In the genomic region with DNA sequence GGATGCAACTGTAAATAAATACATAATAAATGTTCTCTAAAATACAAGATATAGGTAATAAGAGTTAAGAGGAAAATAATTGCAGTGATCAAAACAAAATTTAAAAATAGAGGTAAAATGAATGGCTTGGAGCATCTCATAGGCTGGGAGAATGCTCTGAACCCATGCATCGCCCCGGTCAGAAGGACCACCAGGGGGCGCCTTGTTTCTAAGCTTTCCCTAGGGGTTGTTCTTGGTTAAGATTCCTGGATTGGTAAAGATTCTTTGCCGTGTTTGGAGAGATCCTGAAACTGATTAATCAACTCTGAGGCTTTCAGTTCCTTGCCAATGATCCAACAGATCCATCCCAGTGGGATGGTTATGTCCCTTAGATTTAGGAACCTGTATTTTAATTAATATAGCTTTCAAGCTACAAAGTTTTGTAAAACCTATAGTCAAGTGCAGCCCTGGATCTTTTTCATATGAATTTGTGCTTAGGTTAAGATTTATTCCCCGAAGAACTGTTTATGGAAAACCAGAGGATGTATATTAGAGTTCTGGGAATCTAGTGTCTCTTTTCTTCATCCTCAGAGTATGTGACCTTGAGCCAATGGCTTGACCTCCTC, we compare ENCODE assay signal across 8 cellular contexts. TPM values are rescaled to one million over a fixed set of nuclear protein-coding genes. Genes with fewer than 3 reads are reported as not detected.
DNase-seq lines count a peak whose midpoint lies in the region; ATAC-seq and TF ChIP-seq lines count a peak whose summit lies in the region.

No MANE protein-coding gene starts in this region.

- CTCF ChIA-PET in activated CD8-positive, alpha-beta T cell treated with anti-CD3 and anti-CD28 coated beads for 36 hours (lab: Charles Lee) = interaction anchor here (0.7 to 8.5 kb wide), 66 partner anchors 9 to 339 kb away, joined by 3 to 234 read pairs (median 5); partner anchors contain the start of genes ATP5F1E and ZNF831

- peak; percentile 98 for TF ChIP-seq CTCF in activated CD8-positive, alpha-beta T cell treated with anti-CD3 and anti-CD28 coated beads for 36 hours (IDR thresholded peaks at IDR 0.05)

- H3K4me1 Mint-ChIP-seq in activated CD8-positive, alpha-beta T cell treated with anti-CD3 and anti-CD28 coated beads for 36 hours (ENCODE audit: low read depth) = peaks cover 4% of the 10 kb centered on the region

- intact Hi-C loops in activated CD8-positive, alpha-beta T cell treated with anti-CD3 and anti-CD28 coated beads for 36 hours (cut with micrococcal nuclease) = loop anchor here (1.0 to 5.0 kb wide), 2 partner anchors 119 to 134 kb away; no protein-coding TSS in a partner anchor

- POLR2A ChIA-PET in activated CD8-positive, alpha-beta T cell treated with anti-CD3 and anti-CD28 coated beads for 36 hours (lab: Charles Lee) = interaction anchor here (0.7 to 3.0 kb wide), 8 partner anchors 44 to 120 kb away, joined by 3 to 9 read pairs (median 3); no protein-coding TSS in a partner anchor

- ATAC-seq in HG02759 (IDR thresholded peaks at IDR 0.05; ENCODE audit: unreplicated experiment) (peak; percentile 62), HG02678 (IDR thresholded peaks at IDR 0.05; ENCODE audit: unreplicated experiment) (no peak)
- ATAC-seq in activated CD8-positive, alpha-beta T cell treated with anti-CD3 and anti-CD28 coated beads for 36 hours = peak; percentile 75

- H3K27ac Mint-ChIP-seq in activated CD8-positive, alpha-beta T cell treated with anti-CD3 and anti-CD28 coated beads for 36 hours = no peak overlapping the region

- H3K36me3 Mint-ChIP-seq in activated CD8-positive, alpha-beta T cell treated with anti-CD3 and anti-CD28 coated beads for 36 hours (ENCODE audit: low read depth) = no peaks in the 10 kb centered on the region

- H3K4me3 Mint-ChIP-seq in activated CD8-positive, alpha-beta T cell treated with anti-CD3 and anti-CD28 coated beads for 36 hours = no peak overlapping the region

- DNase-seq in C1 segment of cervical spinal cord (lab: John Stamatoyannopoulos, UW) (peak in 13 of 14 donors; percentile 2 to 67 (median 35)), NCI-H774 (lab: John Stamatoyannopoulos, UW) (peak; percentile 21), medulla oblongata (ENCODE audit: extremely low spot score) (peak; percentile 87)
- DNase-seq in activated CD8-positive, alpha-beta T cell treated with anti-CD3 and anti-CD28 coated beads for 36 hours = peak; percentile 93
- peak; percentile 86 for DNase-seq in effector CD4-positive, alpha-beta T cell
- DNase-seq in stimulated activated CD8-positive, alpha-beta memory T cell treated with anti-CD3 and anti-CD28 coated beads, Interleukin-15, amount 100 ng/mL, for 24 hours (ENCODE audit: low read depth) = peak; percentile 77

- H3K9me3 Mint-ChIP-seq in activated CD8-positive, alpha-beta T cell treated with anti-CD3 and anti-CD28 coated beads for 36 hours = no peaks in the 10 kb centered on the region

- H3K27me3 Mint-ChIP-seq in activated CD8-positive, alpha-beta T cell treated with anti-CD3 and anti-CD28 coated beads for 36 hours = no peaks in the 10 kb centered on the region

RNA-seq across cellular contexts. Expression of gene PRELID3B, which starts 45.3 kb away (rescaled TPM):
- 100 to 1,000 TPM; 140 to 145 TPM for total RNA-seq in activated CD8-positive, alpha-beta T cell treated with anti-CD3 and anti-CD28 coated beads for 36 hours

RNA-seq across cellular contexts. Expression of gene ATP5F1E, which starts 55.8 kb away (rescaled TPM):
- total RNA-seq in activated CD8-positive, alpha-beta T cell treated with anti-CD3 and anti-CD28 coated beads for 36 hours = 10 to 100 TPM; 67.4 to 68.8 TPM

Comparison
In these comparisons a context has a peak if more than half of its experiments do, and no peak if none do; other contexts are left out.
1. DNase-seq: peak in every context shown above with its lines; median percentile 93 in activated CD8-positive, alpha-beta T cell treated with anti-CD3 and anti-CD28 coated beads for 36 hours; 87 in medulla oblongata; 86 in effector CD4-positive, alpha-beta T cell; 77 in stimulated activated CD8-positive, alpha-beta memory T cell treated with anti-CD3 and anti-CD28 coated beads, Interleukin-15, amount 100 ng/mL, for 24 hours; 35 in C1 segment of cervical spinal cord; 21 in NCI-H774.